8 cellular contexts compared by ENCODE assay signal in genomic region chr18:41954827-41955613, GRCh38. TPM values are rescaled to one million over a fixed set of nuclear protein-coding genes. Genes with fewer than 3 reads are reported as not detected.
A peak's percentile ranks its signal among the peaks of the same experiment; 100 is the strongest.
DNase-seq lines count a peak whose midpoint lies in the region; TF ChIP-seq lines count a peak whose summit lies in the region.

TSS of gene PIK3C3 (plus strand) at chr18:41955234. CDS start at chr18:41955292, 58 bp downstream.

- no peaks in the 10 kb centered on the region for H3K27me3 ChIP-seq in effector memory CD4-positive, alpha-beta T cell (replicated peaks; ENCODE audit: control insufficient read depth, insufficient read depth, low read length, poor library complexity, severe bottlenecking)

- peak within 1 kb of the TSS; percentile 84 for H3K4me3 ChIP-seq in effector memory CD4-positive, alpha-beta T cell (ENCODE audit: insufficient read depth, low read depth, low read length, poor library complexity, severe bottlenecking)

- H3K4me1 ChIP-seq in effector memory CD4-positive, alpha-beta T cell (ENCODE audit: control insufficient read depth, insufficient read depth, low read length, poor library complexity, severe bottlenecking), result peaks cover 21% of the 10 kb centered on the region

- CTCF ChIA-PET in activated CD8-positive, alpha-beta memory T cell treated with anti-CD3 and anti-CD28 coated beads for 36 hours (lab: Charles Lee), result interaction anchor here (1.3 kb wide), 1 partner anchor 69 kb away, joined by 4 read pairs; no protein-coding TSS in a partner anchor

- H3K36me3 ChIP-seq in effector memory CD4-positive, alpha-beta T cell (ENCODE audit: control insufficient read depth, insufficient read depth, low read length), result peaks cover 8% of the 10 kb centered on the region

- POLR2A ChIA-PET in activated CD8-positive, alpha-beta memory T cell treated with anti-CD3 and anti-CD28 coated beads for 36 hours (lab: Charles Lee), result interaction anchor here (0.6 kb wide), 1 partner anchor 59 kb away, joined by 3 read pairs; no protein-coding TSS in a partner anchor

- H3K27ac ChIP-seq in effector memory CD4-positive, alpha-beta T cell (ENCODE audit: insufficient read depth, low read length, poor library complexity, severe bottlenecking), result peak within 1 kb of the TSS; percentile 77

- TF ChIP-seq CTCF in GM20000 (IDR thresholded peaks at IDR 0.05; ENCODE audit: extremely low read depth, missing control alignments), result no peak

- no peaks in the 10 kb centered on the region for H3K9me3 ChIP-seq in effector memory CD4-positive, alpha-beta T cell (ENCODE audit: control insufficient read depth, low read length)

- DNase-seq in CMK (ENCODE audit: low read depth), result peak; percentile 88
- peak; percentile 88 for DNase-seq in GM20000 (ENCODE audit: low spot score)
- peak; percentile 88 for DNase-seq in HT-29 (ENCODE audit: low spot score)
- peak; percentile 92 to 94 for DNase-seq in NOMO-1 (lab: John Stamatoyannopoulos, UW; ENCODE audit: unreplicated experiment in 2 of 2)
- peak; percentile 94 to 96 (median 95) for DNase-seq in effector memory CD4-positive, alpha-beta T cell
- peak; percentile 98 to 99 for DNase-seq in lung microvascular endothelial cell (ENCODE audit: low read depth in 2 of 2)
- DNase-seq in stimulated activated CD4-positive, alpha-beta T cell treated with anti-CD3 and anti-CD28 coated beads, TNF-alpha, amount 100 ng/mL, for 48 hours (ENCODE audit: low read depth in 3 of 3), result peak; percentile 92 to 93 (median 92)

RNA-seq across cellular contexts. Expression of gene PIK3C3, which starts in this region (rescaled TPM):
- 9.7 and 11.4 TPM in 2 replicates for total RNA-seq in HT-29 (2014; rRNA removed; shearing (Covaris generic))
- total RNA-seq in activated CD8-positive, alpha-beta memory T cell treated with anti-CD3 and anti-CD28 coated beads for 36 hours, result 10 to 100 TPM; 57.9 to 59.4 TPM
- 18.5 and 26.8 TPM in 2 replicates for total RNA-seq in lung microvascular endothelial cell

Comparison
In these comparisons a context has a peak if more than half of its experiments do, and no peak if none do; other contexts are left out.
1. Peak in every context shown above with its lines: DNase-seq, H3K4me3 ChIP-seq and H3K27ac ChIP-seq.